Comparison of ENCODE assay signal across 17 cellular contexts in genomic region chr9:117715411-117715989, GRCh38. TPM values are rescaled to one million over a fixed set of nuclear protein-coding genes. Genes with fewer than 3 reads are reported as not detected.
"Had no signal": no experiment of that assay in that cellular context is flagged by ENCODE, and none has a peak within 500 bp of the region (broad histone marks: within the 10 kb centered on the region; RNA-seq: fewer than 3 reads in every experiment).

No MANE protein-coding gene starts in this region.

- DNase-seq: activated CD4-positive, alpha-beta memory T cell treated with anti-CD3 and anti-CD28 coated beads, Interleukin-2, amount 10 ng/mL, durations not matched to agents 7 days and 5 days; activated CD4-positive, alpha-beta T cell treated with anti-CD3 and anti-CD28 coated beads for 4 hours; activated naive CD4-positive, alpha-beta T cell treated with anti-CD3 and anti-CD28 coated beads, Interleukin-2, amount 50 U/mL, for 16 hours; activated T-cell treated with anti-CD3 and anti-CD28 coated beads, Interleukin-2, amount 50 U/mL, for 24 hours; glutamatergic neuron; immature natural killer cell; natural killer cell; occipital lobe; right cardiac atrium; T-helper 2 cell had no signal

- H3K27me3 Mint-ChIP-seq: type B pancreatic cell had no signal

- H3K4me3 Mint-ChIP-seq: activated CD4-positive, alpha-beta memory T cell treated with anti-CD3 and anti-CD28 coated beads, Interleukin-2, amount 10 ng/mL, durations not matched to agents 7 days and 5 days; activated T-cell treated with anti-CD3 and anti-CD28 coated beads, Interleukin-2, amount 50 U/mL, for 24 hours; immature natural killer cell; natural killer cell; stimulated activated naive CD8-positive, alpha-beta T cell treated with anti-CD3 and anti-CD28 coated beads, Interleukin-15, Interleukin-2, amounts not matched to agents 100 ng/mL and 50 ng/mL, for 24 hours; type B pancreatic cell; WTC11 had no signal

- H3K9me3 Mint-ChIP-seq: activated CD4-positive, alpha-beta memory T cell treated with anti-CD3 and anti-CD28 coated beads, Interleukin-2, amount 10 ng/mL, durations not matched to agents 7 days and 5 days; natural killer cell; type B pancreatic cell had no signal

- ATAC-seq: natural killer cell, WTC11 had no signal

- H3K4me1 Mint-ChIP-seq: WTC11 had no signal

- H3K27ac Mint-ChIP-seq: activated CD4-positive, alpha-beta memory T cell treated with anti-CD3 and anti-CD28 coated beads, Interleukin-2, amount 10 ng/mL, durations not matched to agents 7 days and 5 days; activated T-cell treated with anti-CD3 and anti-CD28 coated beads, Interleukin-2, amount 50 U/mL, for 24 hours; immature natural killer cell; natural killer cell; progenitor cell of endocrine pancreas; stimulated activated naive CD8-positive, alpha-beta T cell treated with anti-CD3 and anti-CD28 coated beads, Interleukin-15, Interleukin-2, amounts not matched to agents 100 ng/mL and 50 ng/mL, for 24 hours; type B pancreatic cell; WTC11 had no signal

- H3K36me3 Mint-ChIP-seq: immature natural killer cell, natural killer cell, type B pancreatic cell, WTC11 had no signal

- FAIRE-seq: astrocyte, bronchial epithelial cell, TTC549 had no signal

RNA-seq across cellular contexts. Expression of gene TLR4, which starts 11.3 kb away (rescaled TPM):
- total RNA-seq: progenitor cell of endocrine pancreas had no signal
